In genomic region chr4:184330517-184331084, GRCh38 we compare ENCODE assay signal across 8 cellular contexts.
A peak's percentile ranks its signal among the peaks of the same experiment; 100 is the strongest.
DNase-seq lines count a peak whose midpoint lies in the region; ATAC-seq and TF ChIP-seq lines count a peak whose summit lies in the region.
"Not testable (repeated sequence)": the region's sequence is repeated elsewhere in the genome, so short reads cannot be mapped to it uniquely, and the experiment has no call there.

No MANE protein-coding gene starts in this region.

- not testable (repeated sequence) for ATAC-seq in naive B cell (ENCODE audit: low read depth in 2 of 2); gastrocnemius medialis

- H3K27ac Mint-ChIP-seq in naive B cell = peak overlapping the region; percentile 97 to 100 (median 100)

- H3K4me1 Mint-ChIP-seq in naive B cell = peaks cover 62 to 98% (median 83%) of the 10 kb centered on the region in 3 donors

- H3K9me3 ChIP-seq in breast epithelium; hepatocyte (ENCODE audit: low read depth); gastrocnemius medialis; thyroid gland: not testable (repeated sequence)

- peak overlapping the region in 7 of 8 donors; percentile 44 to 90 (median 84) for H3K4me3 Mint-ChIP-seq in naive B cell

- 98% methylated on average over 4 of the region's 4 CpGs for WGBS in hepatocyte (ENCODE audit: low lambda C conversion rate, missing lambda C conversion rate)
- 69 to 72% methylated on average over 4 of the region's 4 CpGs for WGBS in thyroid gland, 2 donors

- not testable (repeated sequence) for H3K27me3 ChIP-seq in breast epithelium, hepatocyte, gastrocnemius medialis, thyroid gland

- TF ChIP-seq RAD21 in Ishikawa (IDR thresholded peaks at IDR 0.05; ENCODE audit: low read depth) = not testable (repeated sequence)

- H3K36me3 Mint-ChIP-seq in naive B cell = not testable (repeated sequence)

- not testable (repeated sequence) for H3K4me2 ChIP-seq in hepatocyte

- H3K27ac ChIP-seq in 22Rv1 (peak overlapping the region; percentile 29; the same call in 1 of the 2 replicates), VCaP (peak overlapping the region; percentile 85), breast epithelium (peak overlapping the region; percentile 85 to 89), hepatocyte (peak overlapping the region; percentile 40), gastrocnemius medialis (peak overlapping the region; percentile 66 to 90 (median 68)), thyroid gland (peak overlapping the region; percentile 84 to 86 (median 86))

- H3K9me3 Mint-ChIP-seq in naive B cell = not testable (repeated sequence)

- H3K36me3 ChIP-seq in breast epithelium; hepatocyte (replicated peaks; ENCODE audit: insufficient read depth, low read depth); gastrocnemius medialis; thyroid gland: not testable (repeated sequence)

- TF ChIP-seq POLR2A in breast epithelium (IDR thresholded peaks at IDR 0.05); gastrocnemius medialis (IDR thresholded peaks at IDR 0.05); thyroid gland (IDR thresholded peaks at IDR 0.05): not testable (repeated sequence)

- TF ChIP-seq CTCF in 22Rv1 (IDR thresholded peaks at IDR 0.05); VCaP (conservative IDR thresholded peaks at IDR 0.05); breast epithelium (IDR thresholded peaks at IDR 0.05); hepatocyte (IDR thresholded peaks at IDR 0.05; ENCODE audit: poor library complexity); gastrocnemius medialis (IDR thresholded peaks at IDR 0.05 in 4 of 5, conservative IDR thresholded peaks at IDR 0.05 in 1 of 5); thyroid gland (IDR thresholded peaks at IDR 0.05): not testable (repeated sequence)

- in situ Hi-C loops in gastrocnemius medialis (cut with MboI; ENCODE audit: low sequenced_read_pairs in 4 of 4) = not testable (repeated sequence)

- not testable (repeated sequence) for H3K79me2 ChIP-seq in hepatocyte

- not testable (repeated sequence) for DNase-seq in breast epithelium (ENCODE audit: low spot score in 2 of 2); hepatocyte (ENCODE audit: low spot score); naive B cell; gastrocnemius medialis
- DNase-seq in thyroid gland = peak; percentile 58 to 61

- intact Hi-C loops in breast epithelium (cut with DNase I; ENCODE audit: low total_unique reads); gastrocnemius medialis (cut with DNase I; ENCODE audit: low total_unique reads); thyroid gland (cut with DNase I): not testable (repeated sequence)

- H4K20me1 ChIP-seq in hepatocyte (ENCODE audit: insufficient read depth, poor library complexity, severe bottlenecking) = not testable (repeated sequence)

- H3K4me3 ChIP-seq in breast epithelium; hepatocyte; gastrocnemius medialis; thyroid gland (replicated peaks in 1 of 3): not testable (repeated sequence)

- not testable (repeated sequence) for H3K9me2 ChIP-seq in hepatocyte (replicated peaks; ENCODE audit: insufficient read depth)

- 0 out of 2 replicates have a peak, but pooled peaks have one; percentile 10 for TF ChIP-seq EP300 in Ishikawa (IDR thresholded peaks at IDR 0.05; ENCODE audit: borderline replicate concordance)

- not testable (repeated sequence) for H3K27me3 Mint-ChIP-seq in naive B cell

- H3K4me1 ChIP-seq in breast epithelium; hepatocyte (ENCODE audit: insufficient read depth): not testable (repeated sequence)
- H3K4me1 ChIP-seq in gastrocnemius medialis (peaks cover 15% of the 10 kb centered on the region in 2 donors), thyroid gland (peaks cover 33 to 40% of the 10 kb centered on the region in 2 donors)

- peak overlapping the region; percentile 6 for H2AFZ ChIP-seq in hepatocyte

Comparison
In these comparisons a context has a peak if more than half of its experiments do, and no peak if none do; other contexts are left out.
1. H3K27ac ChIP-seq: peak in every context shown above with its lines; median percentile 87 in breast epithelium; 86 in thyroid gland; 85 in VCaP; 68 in gastrocnemius medialis; 40 in hepatocyte; 29 in 22Rv1.